Comparison of ENCODE assay signal across 8 cellular contexts in the genomic region with DNA sequence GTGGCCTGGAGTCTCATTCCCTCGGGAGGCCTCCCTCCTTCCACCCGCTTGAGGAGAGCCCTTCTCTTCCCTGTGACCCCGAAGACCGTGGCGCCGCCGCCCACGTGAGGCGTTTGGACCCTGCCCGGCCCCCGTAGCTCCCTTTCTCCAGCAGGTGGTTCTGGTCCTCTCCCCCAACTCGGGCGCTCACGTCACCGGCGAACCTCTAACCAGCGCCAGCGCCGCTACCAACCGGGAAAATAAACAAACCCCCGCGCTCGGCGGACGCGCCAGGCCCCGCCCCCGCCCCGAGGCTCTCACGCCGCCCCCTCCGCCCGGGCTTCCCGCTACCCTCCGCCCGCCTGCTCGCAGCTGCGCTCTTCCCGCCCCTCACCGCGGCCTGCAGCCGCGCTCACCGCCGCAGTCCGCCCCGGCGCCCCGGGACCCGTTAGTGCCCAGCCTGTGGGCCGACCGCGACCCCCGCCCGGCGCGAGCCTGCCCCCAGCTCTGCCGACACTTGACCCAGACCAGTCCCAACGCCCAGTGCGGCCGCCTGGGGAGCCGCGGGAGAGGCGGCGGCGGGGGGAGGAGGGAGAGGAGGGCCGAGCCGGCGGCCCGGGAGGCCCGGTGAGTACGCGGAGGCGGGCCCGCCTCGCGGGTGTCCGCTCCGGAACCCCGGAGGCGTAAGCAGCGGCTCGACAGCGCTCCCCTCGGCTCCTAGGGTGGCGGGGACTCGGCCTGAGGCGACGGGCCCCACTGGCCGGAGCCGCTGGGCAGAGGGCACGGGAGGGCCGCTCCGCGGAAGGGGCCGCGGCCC.
A peak's percentile ranks its signal among the peaks of the same experiment; 100 is the strongest.
DNase-seq lines count a peak whose midpoint lies in the region; ATAC-seq and TF ChIP-seq lines count a peak whose summit lies in the region.
"Not testable (repeated sequence)": the region's sequence is repeated elsewhere in the genome, so short reads cannot be mapped to it uniquely, and the experiment has no call there.

No MANE protein-coding gene starts in this region.

- not testable (repeated sequence) for H2AK5ac ChIP-seq in mesendoderm (ENCODE audit: low read length)

- H3K9ac ChIP-seq in endocrine pancreas (ENCODE audit: control insufficient read depth, insufficient read depth, low read length) (peak overlapping the region; percentile 89), mesendoderm (ENCODE audit: low read length) (peak overlapping the region; percentile 62)

- not testable (repeated sequence) for H3K27me3 Mint-ChIP-seq in CD8-positive, alpha-beta T cell (ENCODE audit: low read depth)

- H3K4ac ChIP-seq in mesendoderm (ENCODE audit: low read depth, low read length): not testable (repeated sequence)

- H4K8ac ChIP-seq in mesendoderm (ENCODE audit: low read depth, low read length): not testable (repeated sequence)

- not testable (repeated sequence) for H3K27me3 ChIP-seq in CD8-positive, alpha-beta T cell (ENCODE audit: insufficient read depth, low read length); endocrine pancreas (ENCODE audit: control insufficient read depth, insufficient read depth, low read length); mesendoderm (ENCODE audit: insufficient read depth, low read length, poor library complexity)

- CTCF ChIA-PET in CD8-positive, alpha-beta T cell (lab: Charles Lee): not testable (repeated sequence)

- H4K5ac ChIP-seq in mesendoderm (ENCODE audit: low read length): not testable (repeated sequence)

- not testable (repeated sequence) for H3K79me1 ChIP-seq in mesendoderm (ENCODE audit: low read length)

- not testable (repeated sequence) for TF ChIP-seq CTCF in CD8-positive, alpha-beta T cell (IDR thresholded peaks at IDR 0.05)

- DNase-seq in CD8-positive, alpha-beta T cell: peak; percentile 61 to 83 (median 73)
- DNase-seq in NCI-H82 treated with DMSO at 0.1 percent for 48 hours (lab: John Stamatoyannopoulos, UW; ENCODE audit: unreplicated experiment) (peak; percentile 39), mesendoderm (peak; percentile 61)
- peak; percentile 28 to 59 (median 52) for DNase-seq in activated CD8-positive, alpha-beta memory T cell treated with anti-CD3 and anti-CD28 coated beads for 48 hours (ENCODE audit: low read depth in 2 of 3, low spot score in 2 of 3)
- DNase-seq in stimulated activated CD8-positive, alpha-beta memory T cell treated with anti-CD3 and anti-CD28 coated beads, Interleukin-12 subunit alpha, Interleukin-12 subunit beta, amount 100 ng/mL, for 1 hour (ENCODE audit: low read depth): peak; percentile 53

- not testable (repeated sequence) for H3K79me2 ChIP-seq in mesendoderm (ENCODE audit: control insufficient read depth, insufficient read depth, low read length)

- peaks cover 18% of the 10 kb centered on the region for H3K4me1 ChIP-seq in CD8-positive, alpha-beta T cell (ENCODE audit: insufficient read depth, low read length)
- not testable (repeated sequence) for H3K4me1 ChIP-seq in endocrine pancreas (ENCODE audit: control insufficient read depth, insufficient read depth, low read length); mesendoderm (ENCODE audit: control insufficient read depth, low read depth, low read length)

- H3K36me3 Mint-ChIP-seq in CD8-positive, alpha-beta T cell: peaks cover 12% of the 10 kb centered on the region

- not testable (repeated sequence) for H3K4me3 Mint-ChIP-seq in CD8-positive, alpha-beta T cell

- intact Hi-C loops in CD8-positive, alpha-beta T cell (cut with DNase I, micrococcal nuclease): loop anchor here (1.0 to 10.0 kb wide), 7 partner anchors 63 to 1820 kb away; a partner anchor contains a TSS

- H3K9me3 ChIP-seq in CD8-positive, alpha-beta T cell (ENCODE audit: low read length); endocrine pancreas (ENCODE audit: control insufficient read depth, low read length): not testable (repeated sequence)

- H3K27ac Mint-ChIP-seq in CD8-positive, alpha-beta T cell: not testable (repeated sequence)

- not testable (repeated sequence) for H3K36me3 ChIP-seq in CD8-positive, alpha-beta T cell (ENCODE audit: insufficient read depth, low read length); endocrine pancreas (ENCODE audit: control insufficient read depth, insufficient read depth, low read length); mesendoderm (ENCODE audit: control insufficient read depth, insufficient read depth, low read length)

- H3K56ac ChIP-seq in mesendoderm (ENCODE audit: low read length): peak overlapping the region; percentile 78

- H3K9me3 Mint-ChIP-seq in CD8-positive, alpha-beta T cell: not testable (repeated sequence)

- not testable (repeated sequence) for H2BK5ac ChIP-seq in mesendoderm (ENCODE audit: low read length)

- H2BK15ac ChIP-seq in mesendoderm (replicated peaks; ENCODE audit: low read depth): not testable (repeated sequence)

- H2BK120ac ChIP-seq in mesendoderm (ENCODE audit: low read depth, low read length): not testable (repeated sequence)

- H3K18ac ChIP-seq in mesendoderm (ENCODE audit: low read length): peak overlapping the region; percentile 85

- peak overlapping the region; percentile 40 for H3K4me2 ChIP-seq in mesendoderm (ENCODE audit: low read length)

- POLR2A ChIA-PET in CD8-positive, alpha-beta T cell (lab: Charles Lee): not testable (repeated sequence)

- ATAC-seq in CD8-positive, alpha-beta T cell: peak; percentile 77
- ATAC-seq in GM19455 (IDR thresholded peaks at IDR 0.05; ENCODE audit: unreplicated experiment): peak; percentile 77
- peak; percentile 52 for ATAC-seq in HG03558 (IDR thresholded peaks at IDR 0.05; ENCODE audit: extremely low read depth, unreplicated experiment)

- H3K4me1 Mint-ChIP-seq in CD8-positive, alpha-beta T cell (ENCODE audit: low read depth): peaks cover 13% of the 10 kb centered on the region

- not testable (repeated sequence) for H3K23ac ChIP-seq in mesendoderm (ENCODE audit: low read length)

- no CpG with 5 or more reads among the region's 97 CpGs for WGBS in mesendoderm (ENCODE audit: extremely low coverage, insufficient coverage, low lambda C conversion rate)

- peak overlapping the region; percentile 59 for H3K4me3 ChIP-seq in CD8-positive, alpha-beta T cell (ENCODE audit: low read depth, low read length)
- H3K4me3 ChIP-seq in endocrine pancreas (ENCODE audit: control insufficient read depth, insufficient read depth, low read length): not testable (repeated sequence)
- H3K4me3 ChIP-seq in mesendoderm (ENCODE audit: low read length): peak overlapping the region; percentile 44

- H3K27ac ChIP-seq in CD8-positive, alpha-beta T cell (ENCODE audit: low read depth, low read length): peak overlapping the region; percentile 64
- peak overlapping the region; percentile 62 for H3K27ac ChIP-seq in mesendoderm (ENCODE audit: low read depth, low read length)
